22 cellular contexts compared by ENCODE assay signal in the genomic region with DNA sequence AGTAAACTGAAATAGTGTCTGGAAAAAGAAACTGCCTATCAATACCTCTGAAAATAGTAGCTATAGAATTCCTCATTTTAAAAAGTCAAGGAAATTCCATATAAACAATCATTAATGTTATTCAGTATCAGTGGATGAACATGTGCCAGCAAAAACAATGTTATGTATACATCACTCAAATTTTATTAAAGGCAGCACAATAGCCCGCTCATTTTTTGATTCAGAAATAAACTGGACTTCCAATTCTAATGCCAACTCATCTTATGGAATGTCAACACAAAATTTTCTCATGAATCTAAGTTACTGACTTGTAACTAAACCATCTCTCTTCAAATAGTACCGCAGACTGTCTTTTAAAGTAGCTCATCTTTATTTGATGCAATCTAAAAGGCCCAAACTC. TPM values are rescaled to one million over a fixed set of nuclear protein-coding genes. Genes with fewer than 3 reads are reported as not detected.
DNase-seq lines count a peak whose midpoint lies in the region; ATAC-seq and TF ChIP-seq lines count a peak whose summit lies in the region.
"Had no signal": no experiment of that assay in that cellular context is flagged by ENCODE, and none has a peak within 500 bp of the region (broad histone marks: within the 10 kb centered on the region; RNA-seq: fewer than 3 reads in every experiment).

No MANE protein-coding gene starts in this region.

- H3K9ac ChIP-seq in GM23248 = peak overlapping the region; percentile 89
- H3K9ac ChIP-seq: BLaER1 had no signal

- in situ Hi-C loops in GM23248 (cut with MboI) (loop anchor here (10.0 kb wide), 1 partner anchor 165 kb away; no protein-coding TSS in a partner anchor), astrocyte of the spinal cord (cut with HindIII; ENCODE audit: low sequenced_read_pairs) (no loop called here), transverse colon (cut with MboI; ENCODE audit: low pct_ligation_motif_present in 1 of 4, low pct_unique_long_range_greater_than_20kb in 1 of 4, low sequenced_read_pairs in 3 of 4) (loop anchor here in 3 of 4 donors (25.0 kb wide), 2 partner anchors 162 to 888 kb away; no protein-coding TSS in a partner anchor)

- H4K20me1 ChIP-seq in GM23248 (ENCODE audit: insufficient read depth) = peaks cover 8% of the 10 kb centered on the region; the same call in 1 of the 2 replicates
- H4K20me1 ChIP-seq: BLaER1 had no signal

- ATAC-seq in HG03095 (IDR thresholded peaks at IDR 0.05; ENCODE audit: unreplicated experiment) (no peak), HG02870 (IDR thresholded peaks at IDR 0.05; ENCODE audit: unreplicated experiment) (no peak)
- ATAC-seq: activated CD4-positive, CD25-positive, alpha-beta regulatory T cell treated with anti-CD3 and anti-CD28 coated beads, Interleukin-2, amount 50 U/mL, for 24 hours; activated T-cell treated with anti-CD3 and anti-CD28 coated beads, Interleukin-2, amount 50 U/mL, for 4 hours; stimulated activated naive CD8-positive, alpha-beta T cell treated with anti-CD3 and anti-CD28 coated beads, Interleukin-15, Interleukin-2, amounts not matched to agents 100 U/mL and 50 U/mL, for 24 hours had no signal

- H3K27ac ChIP-seq in GM23248 (peak overlapping the region; percentile 95), transverse colon (peak overlapping the region in 3 of 4 donors; percentile 76 to 86 (median 81))
- H3K27ac ChIP-seq: BLaER1, coronary artery, skin epidermis had no signal

- no peaks in the 10 kb centered on the region for H3K9me2 ChIP-seq in GM23248 (ENCODE audit: insufficient read depth)

- H3F3A ChIP-seq in GM23248 (ENCODE audit: insufficient read depth) = peaks cover 80% of the 10 kb centered on the region

- H3K4me2 ChIP-seq in GM23248 (ENCODE audit: unreplicated experiment) = peak overlapping the region; percentile 61
- H3K4me2 ChIP-seq: BLaER1 had no signal

- WGBS in GM23248 (ENCODE audit: low coverage in 1 of 2, low lambda C conversion rate in 2 of 2, missing lambda C conversion rate in 2 of 2), 2 experiments = 89 to 97% methylated on average over 2 of the region's 2 CpGs
- WGBS in transverse colon (ENCODE audit: low coverage in 1 of 2), 2 donors = 86 to 87% methylated on average over 2 of the region's 2 CpGs

- TF ChIP-seq CTCF in astrocyte of the spinal cord (IDR thresholded peaks at IDR 0.05; ENCODE audit: low read depth, low read length) (no peak), fibroblast of the aortic adventitia (IDR thresholded peaks at IDR 0.05; ENCODE audit: insufficient read depth, low read length) (no peak), transverse colon (IDR thresholded peaks at IDR 0.05) (no peak)

- no peak for TF ChIP-seq EP300 in transverse colon (IDR thresholded peaks at IDR 0.05; ENCODE audit: low read depth)

- intact Hi-C loops in transverse colon (cut with DNase I; ENCODE audit: low total_unique reads) = loop anchor here (10.0 kb wide), 1 partner anchor 55 kb away; no protein-coding TSS in a partner anchor

- H3K4me3 ChIP-seq in GM23248 (peak overlapping the region; percentile 74), astrocyte of the spinal cord (ENCODE audit: low read depth, low read length) (no peak overlapping the region), fibroblast of the aortic adventitia (ENCODE audit: low read depth, low read length) (no peak overlapping the region), transverse colon (no peak overlapping the region)
- H3K4me3 ChIP-seq: BLaER1, coronary artery, gastroesophageal sphincter, HAP-1, skin epidermis had no signal

- peak; percentile 62 for DNase-seq in GM23248
- peak; percentile 37 for DNase-seq in astrocyte of the spinal cord (ENCODE audit: low read depth, low spot score)
- peak; percentile 22 for DNase-seq in fibroblast of the aortic adventitia (ENCODE audit: low read depth)
- no peak for DNase-seq in transverse colon
- no peak for DNase-seq in activated CD4-positive, alpha-beta T cell treated with anti-CD3 and anti-CD28 coated beads, Interleukin-2, amount 50 U/mL, for 48 hours
- DNase-seq: activated naive CD4-positive, alpha-beta T cell treated with anti-CD3 and anti-CD28 coated beads, Interleukin-2, amount 50 U/mL, for 16 hours; activated T-cell treated with anti-CD3 and anti-CD28 coated beads, Interleukin-2, amount 50 U/mL, for 4 hours; kidney glomerular epithelial cell; NCI-H1105 treated with DMSO at 0.1 percent for 48 hours; nephron progenitor cell; NK-92 treated with Interleukin-12 subunit alpha and Interleukin-12 subunit beta, amount 100 ng/mL, for 24 hours; stimulated activated naive CD8-positive, alpha-beta T cell treated with anti-CD3 and anti-CD28 coated beads, Interleukin-15, Interleukin-2, amounts not matched to agents 100 U/mL and 50 U/mL, for 24 hours; T1000; trophoblast cell had no signal

- H3K4me1 ChIP-seq in GM23248 (ENCODE audit: insufficient read depth) (peaks cover 16% of the 10 kb centered on the region), transverse colon (peaks cover 9 to 53% (median 35%) of the 10 kb centered on the region in 4 donors)
- H3K4me1 ChIP-seq: BLaER1 had no signal

- H3K27me3 ChIP-seq in GM23248 (replicated peaks; ENCODE audit: insufficient read depth) (no peaks in the 10 kb centered on the region), transverse colon (no peaks in the 10 kb centered on the region)
- H3K27me3 ChIP-seq: BLaER1, gastroesophageal sphincter had no signal

- peaks cover 37% of the 10 kb centered on the region for H3K36me3 ChIP-seq in GM23248 (ENCODE audit: low read depth)
- peaks cover 0 to 12% (median 4%) of the 10 kb centered on the region in 4 donors for H3K36me3 ChIP-seq in transverse colon
- H3K36me3 ChIP-seq: BLaER1 had no signal

- no peaks in the 10 kb centered on the region for H3K79me2 ChIP-seq in GM23248 (ENCODE audit: insufficient read depth)

- H3K9me3 ChIP-seq in GM23248 (ENCODE audit: low read depth) (no peaks in the 10 kb centered on the region), transverse colon (no peaks in the 10 kb centered on the region)
- H3K9me3 ChIP-seq: BLaER1, gastroesophageal sphincter, HAP-1 had no signal

- TF ChIP-seq POLR2A in transverse colon (IDR thresholded peaks at IDR 0.05) = no peak

- H2AFZ ChIP-seq in GM23248 = no peak overlapping the region

RNA-seq across cellular contexts. Expression of gene THBS1, which starts 19.0 kb away (rescaled TPM):
- total RNA-seq in GM23248 (2014; rRNA removed; shearing (Covaris generic)) = 7,697 and 8,549 TPM in 2 replicates
- 2,858 and 2,877 TPM in 2 replicates for polyA plus RNA-seq in GM23248 (2016; fragmentation: Nextera tagmentation; extraction: Ambion mirVana)
- 141 and 353 TPM in 2 replicates for total RNA-seq in fibroblast of the aortic adventitia (ENCODE audit: low replicate concordance)
- total RNA-seq in transverse colon = 100 to 1,000 TPM; 197 to 753 (median 410) TPM

Comparison
In these comparisons a context has a peak if more than half of its experiments do, and no peak if none do; other contexts are left out.
1. DNase-seq: peak in GM23248 (single experiment), astrocyte of the spinal cord (single experiment) and fibroblast of the aortic adventitia (single experiment); none in transverse colon (single experiment) and activated CD4-positive, alpha-beta T cell treated with anti-CD3 and anti-CD28 coated beads, Interleukin-2, amount 50 U/mL, for 48 hours (0 of 2).
2. RNA of gene THBS1, which starts 19.0 kb away (total RNA-seq): 7,697 to 8,549 TPM in GM23248; 197 to 753 TPM in transverse colon and 141 to 353 TPM in fibroblast of the aortic adventitia; every median in the first group is over 10 times any median in the second.